Comparison of ENCODE assay signal across 16 cellular contexts in genomic region chr7:23018747-23019146, GRCh38. TPM values are rescaled to one million over a fixed set of nuclear protein-coding genes. Genes with fewer than 3 reads are reported as not detected.
A peak's percentile ranks its signal among the peaks of the same experiment; 100 is the strongest.
DNase-seq lines count a peak whose midpoint lies in the region; ATAC-seq and TF ChIP-seq lines count a peak whose summit lies in the region.
"Had no signal": no experiment of that assay in that cellular context is flagged by ENCODE, and none has a peak within 500 bp of the region (broad histone marks: within the 10 kb centered on the region; RNA-seq: fewer than 3 reads in every experiment).

No MANE protein-coding gene starts in this region.

- no peak overlapping the region for H3K4me2 ChIP-seq in GM23338

- H3K27ac ChIP-seq in GM23338 (ENCODE audit: low read depth) = no peak overlapping the region
- H3K27ac ChIP-seq: right atrium auricular region had no signal

- H3F3A ChIP-seq in GM23338 (replicated peaks; ENCODE audit: low read depth) = no peaks in the 10 kb centered on the region

- DNase-seq in GM23338 (ENCODE audit: low spot score) (peak; percentile 45), NCI-H748 treated with DMSO at 0.1 percent for 48 hours (lab: John Stamatoyannopoulos, UW) (peak; percentile 41), endothelial cell (ENCODE audit: low spot score) (no peak), NCI-H1436 (lab: John Stamatoyannopoulos, UW) (no peak), GM13976 (ENCODE audit: low spot score) (no peak)
- no peak for DNase-seq in stimulated activated CD4-positive, alpha-beta T cell treated with anti-CD3 and anti-CD28 coated beads, Interleukin-2, amount 100 ng/mL, for 48 hours
- DNase-seq: activated gamma-delta T cell treated with Interleukin-2 at 50 U/mL for 16 hours; Karpas-422; left ventricle myocardium superior; natural killer cell; NCI-H2081 treated with DMSO at 0.1 percent for 48 hours; SIG-M5; stimulated activated CD4-positive, alpha-beta T cell treated with anti-CD3 and anti-CD28 coated beads, Interleukin-4, amount 100 ng/mL, for 24 hours had no signal

- H3K27ac Mint-ChIP-seq in GM23338 (peak overlapping the region; percentile 17; the same call in 1 of the 2 replicates), endothelial cell (ENCODE audit: unreplicated experiment) (peak overlapping the region; percentile 91)
- H3K27ac Mint-ChIP-seq: natural killer cell had no signal

- H3K27me3 ChIP-seq in GM23338 (ENCODE audit: insufficient read depth) (no peaks in the 10 kb centered on the region), neuron (ENCODE audit: insufficient read depth, low read length) (no peaks in the 10 kb centered on the region)
- H3K27me3 ChIP-seq: right atrium auricular region had no signal

- H3K9me3 ChIP-seq in neuron (ENCODE audit: low read length) = peaks cover 3% of the 10 kb centered on the region
- H3K9me3 ChIP-seq: right atrium auricular region had no signal

- H2AFZ ChIP-seq in GM23338 (peak overlapping the region; percentile 18; the same call in 1 of the 2 replicates), neuron (ENCODE audit: low read depth, low read length) (peak overlapping the region; percentile 14)

- H3K9me3 Mint-ChIP-seq in GM23338 = no peaks in the 10 kb centered on the region
- H3K9me3 Mint-ChIP-seq in endothelial cell (ENCODE audit: unreplicated experiment) = no peaks in the 10 kb centered on the region
- H3K9me3 Mint-ChIP-seq: natural killer cell had no signal

- no peaks in the 10 kb centered on the region for H3K36me3 Mint-ChIP-seq in GM23338 (ENCODE audit: low read depth)
- H3K36me3 Mint-ChIP-seq in endothelial cell (ENCODE audit: low read depth, unreplicated experiment) = no peaks in the 10 kb centered on the region
- H3K36me3 Mint-ChIP-seq: natural killer cell had no signal

- no peaks in the 10 kb centered on the region for H4K20me1 ChIP-seq in GM23338 (replicated peaks; ENCODE audit: insufficient read depth)

- H3K4me1 ChIP-seq in GM23338 (ENCODE audit: insufficient read depth) (peaks cover 7% of the 10 kb centered on the region; the same call in 1 of the 2 replicates), neuron (ENCODE audit: insufficient read depth, low read length) (peaks cover 14% of the 10 kb centered on the region)

- no peak overlapping the region for H3K4me3 ChIP-seq in GM23338
- H3K4me3 ChIP-seq in neuron (ENCODE audit: low read length) = no peak overlapping the region
- H3K4me3 ChIP-seq: right atrium auricular region had no signal

- H3K27me3 Mint-ChIP-seq in GM23338 (ENCODE audit: insufficient read depth, low read depth, poor library complexity) (no peaks in the 10 kb centered on the region), endothelial cell (ENCODE audit: unreplicated experiment) (peaks cover 8% of the 10 kb centered on the region)

- TF ChIP-seq CTCF in GM23338 (conservative IDR thresholded peaks at IDR 0.05; ENCODE audit: low read depth in 2 of 2) = no peak
- no peak for TF ChIP-seq CTCF in endothelial cell (IDR thresholded peaks at IDR 0.05; ENCODE audit: unreplicated experiment)
- no peak for TF ChIP-seq CTCF in GM13976 (IDR thresholded peaks at IDR 0.05; ENCODE audit: borderline replicate concordance, control extremely low read depth, extremely low read depth, insufficient read depth, missing control alignments)

- H3K79me2 ChIP-seq in GM23338 (replicated peaks; ENCODE audit: insufficient read depth) = no peaks in the 10 kb centered on the region

- no peak for ATAC-seq in GM23338
- no peak for ATAC-seq in HG03175 (IDR thresholded peaks at IDR 0.05; ENCODE audit: unreplicated experiment)
- ATAC-seq: left ventricle myocardium superior, natural killer cell had no signal

- peaks cover 4% of the 10 kb centered on the region; the same call in 1 of the 2 replicates for H3K9me2 ChIP-seq in GM23338 (ENCODE audit: insufficient read depth)

- H3K36me3 ChIP-seq in GM23338 (ENCODE audit: insufficient read depth) (no peaks in the 10 kb centered on the region), neuron (ENCODE audit: insufficient read depth, low read length) (no peaks in the 10 kb centered on the region)
- H3K36me3 ChIP-seq: right atrium auricular region had no signal

- no peak overlapping the region for H3K4me3 Mint-ChIP-seq in GM23338
- peak overlapping the region; percentile 28 for H3K4me3 Mint-ChIP-seq in endothelial cell (ENCODE audit: unreplicated experiment)
- H3K4me3 Mint-ChIP-seq: natural killer cell had no signal

- H3K4me1 Mint-ChIP-seq in GM23338 = peaks cover 17% of the 10 kb centered on the region
- peaks cover 44% of the 10 kb centered on the region for H3K4me1 Mint-ChIP-seq in endothelial cell (ENCODE audit: unreplicated experiment)

- in situ Hi-C loops in GM13976 (cut with MboI; ENCODE audit: low sequenced_read_pairs, unreplicated experiment) = no loop called here

TF ChIP-seq in GM23338, 12 proteins besides CTCF, POLR2A, EP300 and RAD21:
- TF ChIP-seq NANOG (IDR thresholded peaks at IDR 0.05; ENCODE audit: borderline replicate concordance) (no peak), CREB1 (CRISPR knock-in tag; IDR thresholded peaks at IDR 0.05; ENCODE audit: low read depth) (no peak), POLR2AphosphoS5 (IDR thresholded peaks at IDR 0.05; ENCODE audit: low read depth) (no peak), EZH2phosphoT487 (IDR thresholded peaks at IDR 0.05; ENCODE audit: unreplicated experiment) (no peak), STAT1 (IDR thresholded peaks at IDR 0.05; ENCODE audit: unreplicated experiment) (no peak), JUNB (IDR thresholded peaks at IDR 0.05; ENCODE audit: unreplicated experiment) (no peak)

RNA-seq across cellular contexts. Expression of gene HYCC1, which starts 4.8 kb away (rescaled TPM):
- 175 and 181 TPM in 2 replicates for total RNA-seq in GM23338 (2014; rRNA removed; shearing (Covaris generic))
- polyA plus RNA-seq in GM23338 (2016; fragmentation: Nextera tagmentation; extraction: Ambion mirVana) = 42.4 and 55.4 TPM in 2 replicates
- 93.8 TPM for total RNA-seq in endothelial cell (ENCODE audit: unreplicated experiment)

Comparison
In these comparisons a context has a peak if more than half of its experiments do, and no peak if none do; other contexts are left out.
1. DNase-seq: peak in GM23338 (single experiment) and NCI-H748 treated with DMSO at 0.1 percent for 48 hours (single experiment); none in endothelial cell (single experiment), NCI-H1436 (single experiment), GM13976 (single experiment) and stimulated activated CD4-positive, alpha-beta T cell treated with anti-CD3 and anti-CD28 coated beads, Interleukin-2, amount 100 ng/mL, for 48 hours (0 of 2).